In the genomic region with DNA sequence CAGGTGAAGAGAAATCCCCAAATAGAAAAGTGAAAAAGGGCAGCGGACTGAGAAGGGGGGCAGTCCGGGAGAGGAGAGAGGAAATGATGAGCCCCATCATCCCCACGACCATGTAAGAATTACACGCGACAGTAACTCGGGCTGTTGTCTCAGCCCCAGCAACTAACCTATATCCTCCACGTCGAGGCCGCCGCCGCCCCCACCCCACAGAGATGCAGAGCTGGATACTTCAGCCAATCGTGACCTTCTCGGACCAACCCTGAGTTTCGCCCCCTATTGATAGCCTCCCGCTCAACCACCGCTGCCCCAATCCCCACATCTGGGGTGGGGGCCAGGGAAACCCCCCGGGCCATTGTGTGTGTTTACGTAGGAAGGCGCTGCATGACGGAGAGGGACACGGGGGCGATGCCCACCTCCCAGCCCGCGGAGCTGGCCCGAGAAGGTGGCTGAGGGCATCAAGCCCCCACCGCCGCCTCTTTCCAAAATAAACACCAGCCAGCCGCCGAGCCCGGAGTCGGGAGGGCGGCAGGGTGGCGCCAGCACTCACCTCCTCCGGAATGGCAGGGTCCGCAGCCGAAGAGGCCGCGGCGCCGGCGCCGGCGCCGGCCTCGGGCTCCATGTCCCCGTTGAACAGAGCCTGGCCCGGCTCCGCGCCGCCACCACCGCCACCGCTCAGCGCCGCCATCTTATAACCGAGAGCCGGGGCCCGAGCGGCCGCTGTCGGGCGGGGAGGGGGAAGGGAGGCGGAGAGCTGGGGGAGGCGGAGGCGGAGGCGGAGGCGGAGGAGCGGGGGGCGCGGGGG, we compare ENCODE assay signal across 8 cellular contexts. TPM values are rescaled to one million over a fixed set of nuclear protein-coding genes. Genes with fewer than 3 reads are reported as not detected.
DNase-seq lines count a peak whose midpoint lies in the region; ATAC-seq and TF ChIP-seq lines count a peak whose summit lies in the region.

No MANE protein-coding gene starts in this region.

- H3K9me3 ChIP-seq in OCI-LY1 (ENCODE audit: low read length) (no peaks in the 10 kb centered on the region), esophagus (ENCODE audit: control insufficient read depth in 2 of 2, insufficient read depth in 1 of 2, low read depth in 1 of 2, low read length in 1 of 2) (no peaks in the 10 kb centered on the region), muscle layer of duodenum (ENCODE audit: control insufficient read depth in 1 of 2, low read length in 2 of 2) (no peaks in the 10 kb centered on the region)

- peak overlapping the region; percentile 91 for H3K4me2 ChIP-seq in OCI-LY1 (ENCODE audit: low read length)

- H3F3A ChIP-seq in OCI-LY1 (ENCODE audit: insufficient read depth, low read length) = peaks cover 10% of the 10 kb centered on the region; the same call in 1 of the 2 replicates

- in situ Hi-C loops in Caki2 (cut with HindIII; ENCODE audit: low pct_unique_long_range_greater_than_20kb, low sequenced_read_pairs) = no loop called here

- peak overlapping the region; percentile 69 for H3K27ac ChIP-seq in OCI-LY1 (ENCODE audit: low read depth, low read length, poor library complexity, severe bottlenecking)
- H3K27ac ChIP-seq in esophagus (ENCODE audit: low read depth in 2 of 2, low read length in 1 of 2) = peak overlapping the region; percentile 98 to 99
- peak overlapping the region; percentile 86 for H3K27ac ChIP-seq in muscle layer of duodenum (ENCODE audit: low read length)

- H3K36me3 ChIP-seq in OCI-LY1 (ENCODE audit: insufficient read depth, low read length) = no peaks in the 10 kb centered on the region; the same call in 1 of the 2 replicates
- H3K36me3 ChIP-seq in esophagus (ENCODE audit: control insufficient read depth in 2 of 2, insufficient read depth in 2 of 2, low read length in 1 of 2) = no peaks in the 10 kb centered on the region
- no peaks in the 10 kb centered on the region for H3K36me3 ChIP-seq in muscle layer of duodenum (ENCODE audit: control insufficient read depth in 1 of 2, insufficient read depth in 2 of 2, low read length in 2 of 2)

- peaks cover 50% of the 10 kb centered on the region for H3K79me2 ChIP-seq in OCI-LY1 (ENCODE audit: insufficient read depth, low read length)

- no peaks in the 10 kb centered on the region for H3K9me2 ChIP-seq in OCI-LY1 (ENCODE audit: low read depth, low read length)

- H3K27me3 ChIP-seq in OCI-LY1 (ENCODE audit: insufficient read depth, low read length) (no peaks in the 10 kb centered on the region), esophagus (ENCODE audit: control insufficient read depth in 1 of 2, insufficient read depth in 2 of 2, low read length in 2 of 2) (no peaks in the 10 kb centered on the region), muscle layer of duodenum (ENCODE audit: low read depth, low read length) (no peaks in the 10 kb centered on the region)

- peak overlapping the region; percentile 59 for H2AFZ ChIP-seq in OCI-LY1 (ENCODE audit: low read length)

- peak; percentile 82 for TF ChIP-seq CTCF in OCI-LY1 (IDR thresholded peaks at IDR 0.05; ENCODE audit: low read length)

- H3K9ac ChIP-seq in OCI-LY1 (ENCODE audit: low read length) = peak overlapping the region; percentile 92

- H4K20me1 ChIP-seq in OCI-LY1 (ENCODE audit: insufficient read depth, low read length) = no peaks in the 10 kb centered on the region; the same call in 1 of the 2 replicates

- H3K4me1 ChIP-seq in OCI-LY1 (ENCODE audit: insufficient read depth, low read length, severe bottlenecking) = peaks cover 36% of the 10 kb centered on the region
- no peaks in the 10 kb centered on the region for H3K4me1 ChIP-seq in esophagus (ENCODE audit: control insufficient read depth in 2 of 2, insufficient read depth in 2 of 2, low read length in 1 of 2)
- H3K4me1 ChIP-seq in muscle layer of duodenum (ENCODE audit: control insufficient read depth in 1 of 2, insufficient read depth in 2 of 2, low read length in 2 of 2) = peaks cover 6 to 10% of the 10 kb centered on the region in 2 donors

- H3K4me3 ChIP-seq in OCI-LY1 (ENCODE audit: low read depth, low read length, poor library complexity, severe bottlenecking) = peak overlapping the region; percentile 91
- H3K4me3 ChIP-seq in esophagus (ENCODE audit: low read depth in 1 of 2, low read length in 2 of 2) = peak overlapping the region; percentile 88 to 99
- H3K4me3 ChIP-seq in muscle layer of duodenum (ENCODE audit: low read depth in 1 of 2, low read length in 2 of 2) = peak overlapping the region; percentile 89

- peak; percentile 79 for ATAC-seq in GM19463 (IDR thresholded peaks at IDR 0.05; ENCODE audit: unreplicated experiment)

- 0 to 1% methylated on average over 36 to 65 of the region's 69 CpGs for WGBS in esophagus, 2 donors

- DNase-seq in Caki2 (ENCODE audit: low read depth) (peak; percentile 70), HK-2 (ENCODE audit: unreplicated experiment) (peak; percentile 68), activated T-cell treated with anti-CD3 and anti-CD28 coated beads for 4 hours (peak; percentile 49)
- DNase-seq in stimulated activated CD8-positive, alpha-beta memory T cell treated with anti-CD3 and anti-CD28 coated beads, Interleukin-7, amount 100 ng/mL, for 24 hours (ENCODE audit: low read depth) = peak; percentile 41

RNA-seq across cellular contexts. Expression of gene BRAF, which starts 0.5 kb away (rescaled TPM):
- 6.5 and 11.2 TPM in 2 replicates for total RNA-seq in Caki2 (2014; rRNA removed; shearing (Covaris generic); ENCODE audit: low replicate concordance)
- polyA plus RNA-seq in esophagus = 1 to 10 TPM; 4.2 to 7.6 TPM

Comparison
In these comparisons a context has a peak if more than half of its experiments do, and no peak if none do; other contexts are left out.
1. Peak in every context shown above with its lines: DNase-seq, ATAC-seq, H3K4me3 ChIP-seq and H3K27ac ChIP-seq.